Comparison of ENCODE assay signal across 8 cellular contexts in genomic region chr9:68706579-68707201, GRCh38. TPM values are rescaled to one million over a fixed set of nuclear protein-coding genes. Genes with fewer than 3 reads are reported as not detected.
A peak's percentile ranks its signal among the peaks of the same experiment; 100 is the strongest.
DNase-seq lines count a peak whose midpoint lies in the region; ATAC-seq and TF ChIP-seq lines count a peak whose summit lies in the region.

No MANE protein-coding gene starts in this region.

- no peak for TF ChIP-seq CTCF in heart left ventricle (IDR thresholded peaks at IDR 0.05)
- no peak for TF ChIP-seq CTCF in parathyroid adenoma (IDR thresholded peaks at IDR 0.05)

- H3K36me3 ChIP-seq in heart left ventricle (no peaks in the 10 kb centered on the region), parathyroid adenoma (ENCODE audit: control insufficient read depth, insufficient read depth, low read length) (no peaks in the 10 kb centered on the region)

- 10 to 16% (median 12%) methylated on average over 13 of the region's 13 CpGs for WGBS in heart left ventricle, 4 donors

- H3K27ac ChIP-seq in heart left ventricle (peak overlapping the region in 11 of 12 donors; percentile 68 to 95 (median 88)), parathyroid adenoma (no peak overlapping the region)

- no peak overlapping the region for H3K9ac ChIP-seq in parathyroid adenoma

- H3K4me3 ChIP-seq in heart left ventricle, result peak overlapping the region; percentile 44 to 94 (median 68)
- peak overlapping the region; percentile 54 for H3K4me3 ChIP-seq in parathyroid adenoma (ENCODE audit: low read depth, low read length)

- peaks cover 0 to 24% (median 5%) of the 10 kb centered on the region in 9 donors for H3K27me3 ChIP-seq in heart left ventricle
- H3K27me3 ChIP-seq in parathyroid adenoma (ENCODE audit: control insufficient read depth, insufficient read depth, low read length), result no peaks in the 10 kb centered on the region

- H2AFZ ChIP-seq in parathyroid adenoma, result no peak overlapping the region

- H3K4me2 ChIP-seq in parathyroid adenoma (ENCODE audit: low read length), result peak overlapping the region; percentile 88

- intact Hi-C loops in heart left ventricle (cut with DNase I), result loop anchor here (2.0 to 10.0 kb wide), 12 partner anchors 41 to 321 kb away; a partner anchor contains a TSS
- intact Hi-C loops in cardiac septum (cut with DNase I), result loop anchor here (5.0 kb wide), 5 partner anchors 36 to 321 kb away; no protein-coding TSS in a partner anchor

- no peaks in the 10 kb centered on the region for H3K79me2 ChIP-seq in parathyroid adenoma

- no peak for TF ChIP-seq POLR2A in heart left ventricle (IDR thresholded peaks at IDR 0.05)

- DNase-seq in heart left ventricle (no peak), cardiac septum (ENCODE audit: low spot score) (no peak), cerebellum (ENCODE audit: low spot score) (peak; percentile 34), activated gamma-delta T cell (lab: John Stamatoyannopoulos, UW) (no peak), SK-N-DZ (ENCODE audit: low spot score) (no peak)

- ATAC-seq in heart left ventricle (peak in 1 of 4 donors; percentile 1), HG03175 (IDR thresholded peaks at IDR 0.05; ENCODE audit: unreplicated experiment) (peak; percentile 15), HG02970 (IDR thresholded peaks at IDR 0.05; ENCODE audit: low FRiP score, unreplicated experiment) (no peak)

- H3K9me3 ChIP-seq in heart left ventricle (no peaks in the 10 kb centered on the region), parathyroid adenoma (ENCODE audit: control insufficient read depth, low read length) (no peaks in the 10 kb centered on the region)

- H3K4me1 ChIP-seq in heart left ventricle (peaks cover 0 to 44% (median 16%) of the 10 kb centered on the region in 12 donors), parathyroid adenoma (peaks cover 2% of the 10 kb centered on the region)

RNA-seq across cellular contexts. Expression of gene PIP5K1B, which starts 1.6 kb away (rescaled TPM):
- total RNA-seq in heart left ventricle, result 10 to 100 TPM; 28.0 to 68.0 (median 47.5) TPM
- 10 to 100 TPM in 1 of 2 donors, 1 to 10 TPM in 1; 8.6 to 48.8 TPM for polyA plus RNA-seq in heart left ventricle
- total RNA-seq in cardiac septum, result 27.1 TPM
- 20.2 TPM for total RNA-seq in cerebellum
- polyA plus RNA-seq in SK-N-DZ (2014; cell fraction: cytosol; rRNA removed), result not detected in 2 replicates
- not detected in 2 replicates for polyA plus RNA-seq in SK-N-DZ (2014; cell fraction: nucleus; rRNA removed)
